Comparison of ENCODE assay signal across 30 cellular contexts in the genomic region with DNA sequence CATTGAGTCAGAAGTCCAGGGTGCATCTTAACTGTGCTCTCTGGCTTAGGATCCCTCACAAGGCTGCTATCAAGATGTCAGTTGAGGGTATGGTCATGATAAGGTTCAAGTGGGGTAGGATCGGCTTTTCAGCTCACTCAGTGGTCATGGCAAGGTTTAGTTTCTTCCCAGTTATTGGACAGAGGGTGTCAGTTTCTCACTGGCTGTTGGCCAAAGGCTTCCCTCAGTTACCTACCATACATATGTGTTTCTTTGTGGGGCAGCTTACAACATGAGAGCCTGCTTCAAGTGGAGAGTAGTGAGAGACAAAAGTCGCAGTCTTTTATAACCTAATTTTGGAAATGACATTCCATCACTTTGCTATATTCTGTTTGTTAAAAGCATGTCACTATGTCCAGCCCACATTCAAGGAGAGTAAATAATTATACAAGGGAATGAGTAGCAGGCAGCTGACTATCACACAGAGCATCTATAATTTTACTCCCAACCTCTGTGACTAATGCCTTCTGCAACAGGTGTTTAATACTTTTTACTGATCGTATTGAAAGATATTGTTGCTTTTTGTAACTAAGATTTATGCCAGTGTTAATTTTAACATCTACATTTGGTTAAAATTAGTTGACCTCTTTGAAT.
"Had no signal": no experiment of that assay in that cellular context is flagged by ENCODE, and none has a peak within 500 bp of the region (broad histone marks: within the 10 kb centered on the region; RNA-seq: fewer than 3 reads in every experiment).

No MANE protein-coding gene starts in this region.

- DNase-seq: activated CD4-positive, alpha-beta memory T cell treated with anti-CD3 and anti-CD28 coated beads, Interleukin-2, amount 10 ng/mL, durations not matched to agents 7 days and 5 days; activated CD4-positive, alpha-beta T cell treated with anti-CD3 and anti-CD28 coated beads for 1 hour; activated CD4-positive, alpha-beta T cell treated with anti-CD3 and anti-CD28 coated beads, Interleukin-2, amount 10 ng/mL, durations not matched to agents 7 days and 5 days; activated gamma-delta T cell treated with Interleukin-2 at 50 U/mL for 16 hours; activated naive CD4-positive, alpha-beta T cell treated with anti-CD3 and anti-CD28 coated beads, Interleukin-2, amount 50 U/mL, for 16 hours; activated naive CD8-positive, alpha-beta T cell treated with anti-CD3 and anti-CD28 coated beads, Interleukin-2, amount 50 U/mL, for 24 hours; activated T-cell treated with anti-CD3 and anti-CD28 coated beads, Interleukin-2, amount 50 U/mL, for 4 hours; amygdala; caudate nucleus; cortex of kidney; effector memory CD8-positive, alpha-beta T cell; head of caudate nucleus; hypothalamus; immature natural killer cell; kidney; lower lobe of right lung; mesenchymal stem cell; naive thymus-derived CD8-positive, alpha-beta T cell; nucleus accumbens; pancreas; sigmoid colon; small intestine; stimulated activated CD4-positive, alpha-beta T cell treated with anti-CD3 and anti-CD28 coated beads, Interleukin-4, amount 100 ng/mL, for 24 hours; uterus had no signal

- ATAC-seq: activated naive CD8-positive, alpha-beta T cell treated with anti-CD3 and anti-CD28 coated beads, Interleukin-2, amount 50 U/mL, for 24 hours; activated T-cell treated with anti-CD3 and anti-CD28 coated beads, Interleukin-2, amount 50 U/mL, for 4 hours; activated T-helper 17 cell treated with anti-CD3 and anti-CD28 coated beads, Interleukin-2, amount 50 U/mL, for 72 hours; effector memory CD8-positive, alpha-beta T cell; left lobe of liver; lower lobe of right lung; naive thymus-derived CD8-positive, alpha-beta T cell; pancreas; stimulated activated effector memory CD8-positive, alpha-beta T cell treated with anti-CD3 and anti-CD28 coated beads, Interleukin-12 subunit alpha, Interleukin-12 subunit beta, amount 100 ng/mL, for 72 hours; WTC11 had no signal

- H3K4me3 ChIP-seq: lower lobe of right lung, pancreas, prostate gland, sigmoid colon, thoracic aorta, uterus had no signal
